ENCODE assay signal across 1 cellular context in the genomic region with DNA sequence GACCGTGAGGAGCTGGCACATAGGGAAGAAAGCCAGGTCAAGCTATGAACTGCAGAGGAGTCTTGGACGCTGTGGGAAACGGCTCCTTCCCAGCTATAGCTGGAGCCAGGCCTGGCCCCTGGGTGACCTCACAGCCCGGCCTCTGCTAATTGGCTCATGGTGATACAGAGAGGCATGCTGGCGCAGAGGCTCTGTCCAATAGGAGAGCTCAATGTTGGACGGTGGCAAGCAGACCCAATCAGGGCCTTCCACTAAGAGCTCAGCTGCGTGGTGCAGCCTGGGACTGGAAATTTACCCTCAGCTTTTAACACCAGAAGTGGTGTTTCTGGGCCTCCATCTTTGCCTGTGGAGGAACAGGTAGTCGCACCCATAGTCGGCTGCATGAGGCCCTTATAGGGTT.
TF ChIP-seq lines count a peak whose summit lies in the region.

No MANE protein-coding gene starts in this region.

TF ChIP-seq in K562, 482 proteins besides CTCF, POLR2A, EP300 and RAD21 (continued from another document):
- TF ChIP-seq, protein P1, sequence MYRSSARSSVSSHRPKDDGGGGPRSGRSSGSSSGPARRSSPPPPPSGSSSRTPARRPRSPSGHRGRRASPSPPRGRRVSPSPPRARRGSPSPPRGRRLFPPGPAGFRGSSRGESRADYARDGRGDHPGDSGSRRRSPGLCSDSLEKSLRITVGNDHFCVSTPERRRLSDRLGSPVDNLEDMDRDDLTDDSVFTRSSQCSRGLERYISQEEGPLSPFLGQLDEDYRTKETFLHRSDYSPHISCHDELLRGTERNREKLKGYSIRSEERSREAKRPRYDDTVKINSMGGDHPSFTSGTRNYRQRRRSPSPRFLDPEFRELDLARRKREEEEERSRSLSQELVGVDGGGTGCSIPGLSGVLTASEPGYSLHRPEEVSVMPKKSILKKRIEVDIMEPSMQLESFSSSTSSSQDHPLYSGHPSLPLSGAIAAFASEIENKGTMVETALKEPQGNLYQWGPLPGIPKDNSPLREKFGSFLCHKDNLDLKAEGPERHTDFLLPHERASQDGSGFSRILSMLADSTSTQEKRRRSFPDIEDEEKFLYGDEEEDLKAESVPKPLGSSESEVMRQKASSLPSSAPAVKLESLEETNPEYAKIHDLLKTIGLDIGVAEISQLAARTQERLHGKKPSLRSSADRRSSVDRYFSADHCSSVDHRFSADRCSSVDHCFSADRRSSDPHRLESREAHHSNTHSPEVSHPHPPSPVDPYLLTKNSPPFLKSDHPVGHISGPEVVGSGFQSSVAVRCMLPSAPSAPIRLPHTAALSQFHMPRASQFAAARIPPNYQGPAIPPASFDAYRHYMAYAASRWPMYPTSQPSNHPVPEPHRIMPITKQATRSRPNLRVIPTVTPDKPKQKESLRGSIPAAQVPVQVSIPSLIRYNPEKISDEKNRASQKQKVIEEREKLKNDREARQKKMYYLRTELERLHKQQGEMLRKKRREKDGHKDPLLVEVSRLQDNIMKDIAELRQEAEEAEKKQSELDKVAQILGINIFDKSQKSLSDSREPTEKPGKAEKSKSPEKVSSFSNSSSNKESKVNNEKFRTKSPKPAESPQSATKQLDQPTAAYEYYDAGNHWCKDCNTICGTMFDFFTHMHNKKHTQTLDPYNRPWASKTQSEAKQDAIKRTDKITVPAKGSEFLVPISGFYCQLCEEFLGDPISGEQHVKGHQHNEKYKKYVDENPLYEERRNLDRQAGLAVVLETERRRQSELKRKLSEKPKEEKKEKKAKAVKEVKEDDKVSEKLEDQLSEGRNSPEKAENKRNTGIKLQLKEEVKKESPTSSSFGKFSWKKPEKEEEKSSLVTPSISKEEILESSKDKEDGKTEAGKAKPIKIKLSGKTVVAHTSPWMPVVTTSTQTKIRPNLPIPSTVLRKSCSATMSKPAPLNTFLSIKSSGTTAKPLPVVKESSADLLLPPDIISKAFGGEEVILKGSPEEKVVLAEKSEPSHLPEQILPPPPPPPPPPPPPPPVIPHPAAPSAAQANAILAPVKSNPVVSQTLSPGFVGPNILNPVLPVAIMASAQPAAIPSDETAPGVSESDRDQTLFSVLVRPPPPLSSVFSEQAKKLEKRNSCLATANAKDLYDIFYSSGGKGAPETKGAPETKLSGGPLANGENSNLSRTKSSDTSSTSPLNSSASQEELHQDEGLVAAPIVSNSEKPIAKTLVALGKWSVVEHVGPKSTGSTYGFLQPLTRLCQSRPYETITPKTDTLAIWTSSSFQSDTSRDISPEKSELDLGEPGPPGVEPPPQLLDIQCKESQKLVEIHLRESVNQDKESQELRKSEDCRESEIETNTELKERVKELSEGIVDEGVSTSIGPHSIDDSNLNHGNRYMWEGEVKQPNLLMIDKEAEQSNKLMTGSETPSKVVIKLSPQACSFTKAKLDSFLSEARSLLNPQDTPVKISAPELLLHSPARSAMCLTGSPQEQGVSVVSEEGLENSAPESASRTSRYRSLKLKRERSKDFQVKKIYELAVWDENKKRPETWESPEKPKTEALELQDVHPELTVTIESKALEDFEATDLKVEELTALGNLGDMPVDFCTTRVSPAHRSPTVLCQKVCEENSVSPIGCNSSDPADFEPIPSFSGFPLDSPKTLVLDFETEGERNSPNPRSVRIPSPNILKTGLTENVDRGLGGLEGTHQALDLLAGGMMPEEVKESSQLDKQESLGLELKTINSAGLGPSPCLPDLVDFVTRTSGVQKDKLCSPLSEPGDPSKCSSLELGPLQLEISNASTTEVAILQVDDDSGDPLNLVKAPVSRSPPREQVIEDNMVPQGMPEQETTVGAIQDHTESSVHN (IDR thresholded peaks at IDR 0.05; ENCODE audit: borderline replicate concordance in 1 of 2, low read depth in 1 of 2) = no peak
- TF ChIP-seq, protein P2, sequence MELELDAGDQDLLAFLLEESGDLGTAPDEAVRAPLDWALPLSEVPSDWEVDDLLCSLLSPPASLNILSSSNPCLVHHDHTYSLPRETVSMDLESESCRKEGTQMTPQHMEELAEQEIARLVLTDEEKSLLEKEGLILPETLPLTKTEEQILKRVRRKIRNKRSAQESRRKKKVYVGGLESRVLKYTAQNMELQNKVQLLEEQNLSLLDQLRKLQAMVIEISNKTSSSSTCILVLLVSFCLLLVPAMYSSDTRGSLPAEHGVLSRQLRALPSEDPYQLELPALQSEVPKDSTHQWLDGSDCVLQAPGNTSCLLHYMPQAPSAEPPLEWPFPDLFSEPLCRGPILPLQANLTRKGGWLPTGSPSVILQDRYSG (tag; conservative IDR thresholded peaks at IDR 0.05; ENCODE audit: low read depth) = no peak
- TF ChIP-seq HCFC1 (IDR thresholded peaks at IDR 0.05; ENCODE audit: low read depth, low read length) (no peak), PTRF (tag; IDR thresholded peaks at IDR 0.05) (no peak), MAFK (IDR thresholded peaks at IDR 0.05; ENCODE audit: low read length) (no peak)
